Comparison of ENCODE assay signal across 1 cellular context in genomic region chr12:64706366-64706765, GRCh38.
TF ChIP-seq lines count a peak whose summit lies in the region.

No MANE protein-coding gene starts in this region.

TF ChIP-seq in SK-N-SH, 30 proteins besides CTCF, POLR2A, EP300 and RAD21:
- TF ChIP-seq USF1 (IDR thresholded peaks at IDR 0.05; ENCODE audit: borderline replicate concordance, low read depth) (no peak), CHD2 (IDR thresholded peaks at IDR 0.05; ENCODE audit: low read length, partially characterized antibody) (no peak), NFIC (IDR thresholded peaks at IDR 0.05; ENCODE audit: borderline replicate concordance) (no peak), TEAD4 (IDR thresholded peaks at IDR 0.05; ENCODE audit: borderline replicate concordance, insufficient read depth) (no peak), FOXM1 (IDR thresholded peaks at IDR 0.05; ENCODE audit: low read depth) (no peak), FOXJ3 (CRISPR knock-in tag; IDR thresholded peaks at IDR 0.05) (no peak)
- TF ChIP-seq, protein P1, sequence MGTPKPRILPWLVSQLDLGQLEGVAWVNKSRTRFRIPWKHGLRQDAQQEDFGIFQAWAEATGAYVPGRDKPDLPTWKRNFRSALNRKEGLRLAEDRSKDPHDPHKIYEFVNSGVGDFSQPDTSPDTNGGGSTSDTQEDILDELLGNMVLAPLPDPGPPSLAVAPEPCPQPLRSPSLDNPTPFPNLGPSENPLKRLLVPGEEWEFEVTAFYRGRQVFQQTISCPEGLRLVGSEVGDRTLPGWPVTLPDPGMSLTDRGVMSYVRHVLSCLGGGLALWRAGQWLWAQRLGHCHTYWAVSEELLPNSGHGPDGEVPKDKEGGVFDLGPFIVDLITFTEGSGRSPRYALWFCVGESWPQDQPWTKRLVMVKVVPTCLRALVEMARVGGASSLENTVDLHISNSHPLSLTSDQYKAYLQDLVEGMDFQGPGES (IDR thresholded peaks at IDR 0.05; ENCODE audit: low read depth, low read length), result no peak
